Comparison of ENCODE assay signal across 1 cellular context in genomic region chr2:11203480-11203879, GRCh38.
TF ChIP-seq lines count a peak whose summit lies in the region.

No MANE protein-coding gene starts in this region.

TF ChIP-seq in K562, 482 proteins besides CTCF, POLR2A, EP300 and RAD21 (continued from another document):
- TF ChIP-seq FUS (optimal IDR thresholded peaks at IDR 0.05; ENCODE audit: low read depth, low read length) (no peak), SIN3B (IDR thresholded peaks at IDR 0.05; ENCODE audit: low read depth) (no peak), CBFB (CRISPR knock-in tag; IDR thresholded peaks at IDR 0.05) (no peak), ZNF324 (CRISPR knock-in tag; IDR thresholded peaks at IDR 0.05) (no peak), CEBPB (tag; IDR thresholded peaks at IDR 0.05) (no peak), TOE1 (IDR thresholded peaks at IDR 0.05; ENCODE audit: borderline replicate concordance) (no peak), TOE1 (CRISPR knock-in tag; IDR thresholded peaks at IDR 0.05; ENCODE audit: borderline replicate concordance, low read depth) (no peak), JUN (IDR thresholded peaks at IDR 0.05; ENCODE audit: borderline replicate concordance, low read depth, low read length) (peak; percentile 35; the same call in 1 of the 2 replicates), JUN (CRISPR knock-in tag; IDR thresholded peaks at IDR 0.05; ENCODE audit: borderline replicate concordance) (no peak), HSF4 (CRISPR knock-in tag; IDR thresholded peaks at IDR 0.05; ENCODE audit: borderline replicate concordance) (no peak), CBX3 (IDR thresholded peaks at IDR 0.05; ENCODE audit: borderline replicate concordance in 1 of 2, low read length in 2 of 2) (no peak), RBBP5 (IDR thresholded peaks at IDR 0.05; ENCODE audit: borderline replicate concordance, insufficient read depth, low read length, poor library complexity, severe bottlenecking) (no peak), RFX1 (IDR thresholded peaks at IDR 0.05) (no peak), ZFP91 (CRISPR knock-in tag; IDR thresholded peaks at IDR 0.05) (no peak), ZC3H8 (IDR thresholded peaks at IDR 0.05) (no peak), CBFA2T2 (conservative IDR thresholded peaks at IDR 0.05) (no peak), POLR2AphosphoS5 (IDR thresholded peaks at IDR 0.05; ENCODE audit: control insufficient read depth, insufficient read depth, low read depth, low read length) (no peak), ZBTB33 (CRISPR knock-in tag; IDR thresholded peaks at IDR 0.05) (no peak), TAL1 (IDR thresholded peaks at IDR 0.05) (no peak), STAT5B (CRISPR knock-in tag; IDR thresholded peaks at IDR 0.05) (no peak), TRIM25 (IDR thresholded peaks at IDR 0.05; ENCODE audit: borderline replicate concordance) (no peak), GTF2A2 (tag; IDR thresholded peaks at IDR 0.05) (no peak), JUND (IDR thresholded peaks at IDR 0.05; ENCODE audit: borderline replicate concordance, low read depth, low read length) (peak; percentile 32; the same call in 1 of the 2 replicates), JUND (tag; IDR thresholded peaks at IDR 0.05; ENCODE audit: borderline replicate concordance, low read depth, low read length) (peak; percentile 61; the same call in 1 of the 3 replicates), ZNF639 (CRISPR knock-in tag; conservative IDR thresholded peaks at IDR 0.05 in 1 of 2, IDR thresholded peaks at IDR 0.05 in 1 of 2) (no peak), ESRRA (IDR thresholded peaks at IDR 0.05; ENCODE audit: borderline replicate concordance, low read depth) (no peak), DMBX1 (CRISPR knock-in tag; IDR thresholded peaks at IDR 0.05; ENCODE audit: borderline replicate concordance) (no peak), DDX20 (tag; IDR thresholded peaks at IDR 0.05; ENCODE audit: low read depth) (no peak), ZNF140 (CRISPR knock-in tag; IDR thresholded peaks at IDR 0.05) (no peak), FOXP1 (CRISPR knock-in tag; IDR thresholded peaks at IDR 0.05) (no peak), SMARCE1 (IDR thresholded peaks at IDR 0.05) (peak; percentile 57; the same call in 1 of the 2 replicates), ZKSCAN1 (IDR thresholded peaks at IDR 0.05; ENCODE audit: low read depth, low read length) (no peak), FOSL1 (tag; conservative IDR thresholded peaks at IDR 0.05) (peak; percentile 88), JUNB (CRISPR knock-in tag; conservative IDR thresholded peaks at IDR 0.05) (no peak)
TF ChIP-seq in K562: peak in this region for 12.
